Comparison of ENCODE assay signal across 20 cellular contexts in genomic region chr16:9954181-9954580, GRCh38.
DNase-seq lines count a peak whose midpoint lies in the region; ATAC-seq, FAIRE-seq and TF ChIP-seq lines count a peak whose summit lies in the region.
"Had no signal": no experiment of that assay in that cellular context is flagged by ENCODE, and none has a peak within 500 bp of the region (broad histone marks: within the 10 kb centered on the region; RNA-seq: fewer than 3 reads in every experiment).

No MANE protein-coding gene starts in this region.

- DNase-seq in AG10803 (ENCODE audit: low read depth) (peak; percentile 4), G401 (ENCODE audit: low spot score) (peak; percentile 17), K562 (ENCODE audit: extremely low read depth in 1 of 4, low spot score in 3 of 4) (no peak), left ventricle myocardium superior (no peak), GM19239 (ENCODE audit: insufficient read length, low spot score) (no peak), GDM1 (lab: John Stamatoyannopoulos, UW) (no peak)
- DNase-seq: COR-L47, DMS 273 treated with DMSO at 0.1 percent for 48 hours, GF-D8, KBM-7, NCI-H1417 treated with DMSO at 0.1 percent for 48 hours, NCI-H1930, NCI-H526, PC-9, SJCRH30 had no signal

- intact Hi-C loops in K562 (cut with micrococcal nuclease): no loop called here
- intact Hi-C loops in left ventricle myocardium superior (cut with micrococcal nuclease): no loop called here

- no peaks in the 10 kb centered on the region for H3K4me1 ChIP-seq in K562 (replicated peaks in 1 of 2; ENCODE audit: control insufficient read depth in 2 of 2, insufficient read depth in 2 of 2, low read length in 2 of 2)
- H3K4me1 ChIP-seq: A549, SJCRH30 had no signal

- no peaks in the 10 kb centered on the region for H3K9me3 ChIP-seq in K562 (replicated peaks; ENCODE audit: control insufficient read depth, insufficient read depth, low read depth, low read length)
- H3K9me3 ChIP-seq: A549, SJCRH30 had no signal

- FAIRE-seq in K562 (lab: Jason Lieb, UNC) (no peak), GM19239 (lab: Jason Lieb, UNC) (no peak)
- FAIRE-seq: A549, GM18507, H54 had no signal

- CTCF ChIA-PET in K562 (lab: Yijun Ruan, JAX; ENCODE audit: low intra/inter-chr PET ratio): no interaction called here

- no peaks in the 10 kb centered on the region for H3K36me3 ChIP-seq in K562 (ENCODE audit: control insufficient read depth, insufficient read depth, low read length)
- H3K36me3 ChIP-seq: SJCRH30 had no signal

- WGBS in K562 (ENCODE audit: insufficient coverage, low coverage, missing lambda C conversion rate): 1% methylated on average over 5 of the region's 5 CpGs

- POLR2A ChIA-PET in K562 (lab: Yijun Ruan, JAX): no interaction called here

- H4K20me1 ChIP-seq in K562 (replicated peaks; ENCODE audit: control insufficient read depth, insufficient read depth, low read length): no peaks in the 10 kb centered on the region

- H3K79me2 ChIP-seq in K562 (ENCODE audit: control insufficient read depth, insufficient read depth, low read length): no peaks in the 10 kb centered on the region

- ATAC-seq in K562 (no peak), left ventricle myocardium superior (peak; percentile 69), GM18861 (IDR thresholded peaks at IDR 0.05; ENCODE audit: unreplicated experiment) (no peak)
- ATAC-seq: A549 had no signal

- TF ChIP-seq RAD21 in K562 (CRISPR knock-in tag; conservative IDR thresholded peaks at IDR 0.05 in 1 of 2, IDR thresholded peaks at IDR 0.05 in 1 of 2): no peak

- BruUV-seq in K562 (replicated peaks; lab: Mats Ljungman, UMichigan): no TSS peak

- no peak overlapping the region for H2AFZ ChIP-seq in K562 (ENCODE audit: low read depth, low read length)
- H2AFZ ChIP-seq: PC-9 had no signal

- H3K4me2 ChIP-seq in K562 (ENCODE audit: insufficient read depth, low read length): no peak overlapping the region
- H3K4me2 ChIP-seq: A549, PC-9 had no signal

- in situ Hi-C loops in G401 (cut with HindIII; ENCODE audit: low sequenced_read_pairs): no loop called here
- in situ Hi-C loops in K562 (cut with MboI): no loop called here

- no peak overlapping the region for H3K9ac ChIP-seq in K562 (ENCODE audit: insufficient read depth in 1 of 2, low read depth in 2 of 2, low read length in 2 of 2)

- TF ChIP-seq CTCF in AG10803 (conservative IDR thresholded peaks at IDR 0.05; ENCODE audit: low read length) (no peak), K562 (IDR thresholded peaks at IDR 0.05 in 2 of 3, conservative IDR thresholded peaks at IDR 0.05 in 1 of 3; ENCODE audit: insufficient read depth in 2 of 3, low read depth in 1 of 3, low read length in 3 of 3) (no peak)

- no peak for TF ChIP-seq EP300 in K562 (IDR thresholded peaks at IDR 0.05; ENCODE audit: low read length)

- no peak overlapping the region for H3K27ac ChIP-seq in K562 (ENCODE audit: extremely low read depth, low read depth, low read length)
- H3K27ac ChIP-seq: A549, PC-9, RWPE1, SJCRH30 had no signal

- H3K4me3 ChIP-seq in AG10803 (ENCODE audit: low read length) (no peak overlapping the region), K562 (no peak overlapping the region)
- H3K4me3 ChIP-seq: A549, PC-9, SJCRH30 had no signal

- peaks cover 0 to 4% of the 10 kb centered on the region in 2 experiments; a peak in 1 of 5 replicates for H3K27me3 ChIP-seq in K562 (ENCODE audit: control insufficient read depth in 2 of 2, insufficient read depth in 2 of 2, low read length in 2 of 2)
- H3K27me3 ChIP-seq: SJCRH30 had no signal

- TF ChIP-seq POLR2A in K562 (conservative IDR thresholded peaks at IDR 0.05): no peak

- H3K9me1 ChIP-seq in K562 (ENCODE audit: control insufficient read depth, insufficient read depth, low read length): no peaks in the 10 kb centered on the region

TF ChIP-seq in K562, 482 proteins besides CTCF, POLR2A, EP300 and RAD21:
- no peak for TF ChIP-seq SAFB2 (IDR thresholded peaks at IDR 0.05; ENCODE audit: borderline replicate concordance, low read depth, low read length, severe bottlenecking)
- no peak for TF ChIP-seq CEBPG (CRISPR knock-in tag; IDR thresholded peaks at IDR 0.05)
- peak; percentile 26 to 28; a peak in 1 of 4 replicates for TF ChIP-seq CEBPG (tag; conservative IDR thresholded peaks at IDR 0.05 in 1 of 2, IDR thresholded peaks at IDR 0.05 in 1 of 2)
- no peak for TF ChIP-seq CHD2 (IDR thresholded peaks at IDR 0.05; ENCODE audit: low read depth, low read length)

Comparison
In these comparisons a context has a peak if more than half of its experiments do, and no peak if none do; other contexts are left out.
1. DNase-seq: peak in AG10803 (single experiment) and G401 (single experiment); none in K562 (0 of 4), left ventricle myocardium superior (single experiment), GM19239 (single experiment) and GDM1 (single experiment).